Comparison of ENCODE assay signal across 18 cellular contexts in the genomic region with DNA sequence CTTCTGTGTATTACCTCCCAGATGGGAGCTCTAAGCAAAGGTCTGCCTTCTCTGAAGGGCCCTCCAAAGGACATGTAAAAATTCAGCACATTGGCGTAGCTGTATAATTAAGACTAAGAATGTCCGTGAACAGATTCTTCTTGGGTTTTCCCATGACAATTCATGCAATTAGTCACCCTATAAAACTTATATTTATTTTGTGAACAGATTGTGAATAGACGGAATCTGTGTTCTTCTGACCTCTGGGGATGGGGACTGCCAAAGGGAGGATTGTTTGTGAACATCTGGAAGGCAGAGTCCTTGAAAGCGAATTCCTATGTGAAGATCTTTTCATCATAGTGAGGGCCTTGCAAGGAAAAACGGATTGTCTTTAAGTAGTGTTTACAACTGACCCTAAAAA.
DNase-seq lines count a peak whose midpoint lies in the region; ATAC-seq, FAIRE-seq and TF ChIP-seq lines count a peak whose summit lies in the region.
"Had no signal": no experiment of that assay in that cellular context is flagged by ENCODE, and none has a peak within 500 bp of the region (broad histone marks: within the 10 kb centered on the region; RNA-seq: fewer than 3 reads in every experiment).

No MANE protein-coding gene starts in this region.

- DNase-seq in BJ (ENCODE audit: low read depth) (peak; percentile 69), ELR (ENCODE audit: low read depth) (peak; percentile 5), 8988T (no peak)
- no peak for DNase-seq in effector memory CD4-positive, alpha-beta T cell
- DNase-seq: DMS53, GDM1, GM23248, KBM-7, NCI-H1092 treated with DMSO at 0.1 percent for 48 hours, NCI-H1694 treated with DMSO at 0.1 percent for 48 hours, NCI-H446 treated with DMSO at 0.1 percent for 48 hours, NCI-H748 treated with DMSO at 0.1 percent for 48 hours, SHP77 had no signal

- no peak for ATAC-seq in HG03521 (IDR thresholded peaks at IDR 0.05; ENCODE audit: unreplicated experiment)
- ATAC-seq: HCT116 had no signal

- H3K9me3 ChIP-seq in effector memory CD4-positive, alpha-beta T cell (ENCODE audit: control insufficient read depth, low read length), result no peaks in the 10 kb centered on the region

- no peaks in the 10 kb centered on the region for H3K27me3 Mint-ChIP-seq in nephron (ENCODE audit: low read depth)

- no peak overlapping the region for H3K4me3 ChIP-seq in BJ (ENCODE audit: low read depth, low read length)
- no peak overlapping the region for H3K4me3 ChIP-seq in effector memory CD4-positive, alpha-beta T cell (ENCODE audit: insufficient read depth, low read depth, low read length, poor library complexity, severe bottlenecking)
- H3K4me3 ChIP-seq: GM23248 had no signal

- peaks cover 9% of the 10 kb centered on the region for H3K4me1 Mint-ChIP-seq in nephron

- H3K9me3 Mint-ChIP-seq in nephron, result no peaks in the 10 kb centered on the region

- peaks cover 4% of the 10 kb centered on the region; the same call in 1 of the 2 replicates for H3K27me3 ChIP-seq in BJ (ENCODE audit: control insufficient read depth, insufficient read depth, low read length)
- H3K27me3 ChIP-seq in effector memory CD4-positive, alpha-beta T cell (replicated peaks; ENCODE audit: control insufficient read depth, insufficient read depth, low read length, poor library complexity, severe bottlenecking), result no peaks in the 10 kb centered on the region

- CTCF ChIA-PET in BJ (lab: Yijun Ruan, JAX), result interaction anchor here (0.7 to 1.3 kb wide), 3 partner anchors 21 to 104 kb away, joined by 3 to 4 read pairs (median 3); no protein-coding TSS in a partner anchor

- no peaks in the 10 kb centered on the region for H3K36me3 ChIP-seq in BJ (ENCODE audit: control insufficient read depth, insufficient read depth, low read length)
- H3K36me3 ChIP-seq in effector memory CD4-positive, alpha-beta T cell (ENCODE audit: control insufficient read depth, insufficient read depth, low read length), result no peaks in the 10 kb centered on the region

- no peaks in the 10 kb centered on the region for H3K36me3 Mint-ChIP-seq in nephron (ENCODE audit: low read depth)

- POLR2A ChIA-PET in BJ (lab: Charles Lee), result no interaction called here

- H3K27ac ChIP-seq in effector memory CD4-positive, alpha-beta T cell (ENCODE audit: insufficient read depth, low read length, poor library complexity, severe bottlenecking), result no peak overlapping the region
- H3K27ac ChIP-seq: C4-2B, GM23248 had no signal

- TF ChIP-seq CTCF in BJ (IDR thresholded peaks at IDR 0.05; ENCODE audit: insufficient read depth, low read depth, low read length) (no peak), nephron (IDR thresholded peaks at IDR 0.05; ENCODE audit: unreplicated experiment in 3 of 3) (no peak)

- FAIRE-seq in endometrium (lab: Jason Lieb, UNC), result peak; percentile 98

- H3K27ac Mint-ChIP-seq in nephron, result peak overlapping the region in 2 of 3 experiments; percentile 35 to 69

- no peaks in the 10 kb centered on the region for H3K4me1 ChIP-seq in effector memory CD4-positive, alpha-beta T cell (ENCODE audit: control insufficient read depth, insufficient read depth, low read length, poor library complexity, severe bottlenecking)

- no peak overlapping the region for H3K4me3 Mint-ChIP-seq in nephron

Comparison
In these comparisons a context has a peak if more than half of its experiments do, and no peak if none do; other contexts are left out.
1. DNase-seq: peak in BJ (single experiment) and ELR (single experiment); none in 8988T (single experiment) and effector memory CD4-positive, alpha-beta T cell (0 of 3).